ENCODE assay signal across 9 cellular contexts in the genomic region with DNA sequence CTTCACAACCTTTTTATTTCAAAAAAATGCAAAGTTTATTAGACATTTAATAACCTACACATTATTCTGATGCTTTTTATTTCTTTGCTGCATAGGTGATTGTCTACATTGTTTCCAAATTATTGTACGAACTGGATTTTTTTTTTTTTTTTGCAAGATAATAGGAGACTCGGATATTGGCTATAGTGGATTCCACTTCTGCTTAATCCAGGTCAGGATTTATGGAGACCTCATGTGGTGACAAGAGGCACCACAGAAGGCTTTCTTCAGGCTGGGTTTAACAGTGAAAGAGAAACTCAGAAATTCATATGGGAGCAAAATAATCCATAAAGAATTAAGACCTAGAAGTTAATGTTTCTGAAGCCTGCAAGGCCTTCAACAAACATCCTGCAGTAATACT. TPM values are rescaled to one million over a fixed set of nuclear protein-coding genes. Genes with fewer than 3 reads are reported as not detected.
DNase-seq lines count a peak whose midpoint lies in the region; ATAC-seq and TF ChIP-seq lines count a peak whose summit lies in the region.
"Had no signal": no experiment of that assay in that cellular context is flagged by ENCODE, and none has a peak within 500 bp of the region (broad histone marks: within the 10 kb centered on the region; RNA-seq: fewer than 3 reads in every experiment).

No MANE protein-coding gene starts in this region.

- intact Hi-C loops in transverse colon (cut with DNase I; ENCODE audit: low total_unique reads), result no loop called here

- peaks cover 37% of the 10 kb centered on the region for H3K27me3 ChIP-seq in transverse colon

- H3K27ac ChIP-seq in RWPE1, result no peak overlapping the region
- H3K27ac ChIP-seq in transverse colon, result no peak overlapping the region

- H3K4me1 Mint-ChIP-seq in activated CD8-positive, alpha-beta memory T cell treated with anti-CD3 and anti-CD28 coated beads, Interleukin-2, amount 10 ng/mL, durations not matched to agents 7 days and 5 days, result peaks cover 6% of the 10 kb centered on the region

- DNase-seq in NOMO-1 treated with DMSO at 0.1 percent for 48 hours (lab: John Stamatoyannopoulos, UW; ENCODE audit: unreplicated experiment), result peak; percentile 1
- no peak for DNase-seq in NOMO-1 treated with dmso at 0.1 percent for 144 hours (lab: John Stamatoyannopoulos, UW; ENCODE audit: unreplicated experiment)
- DNase-seq in RWPE1 (ENCODE audit: low spot score), result no peak
- peak; percentile 67 to 85 for DNase-seq in foreskin fibroblast
- no peak for DNase-seq in transverse colon
- no peak for DNase-seq in activated CD8-positive, alpha-beta memory T cell treated with anti-CD3 and anti-CD28 coated beads, Interleukin-2, amount 10 ng/mL, durations not matched to agents 7 days and 5 days
- DNase-seq in cerebellum (ENCODE audit: low spot score), result no peak

- H3K4me3 Mint-ChIP-seq in activated CD8-positive, alpha-beta memory T cell treated with anti-CD3 and anti-CD28 coated beads, Interleukin-2, amount 10 ng/mL, durations not matched to agents 7 days and 5 days, result no peak overlapping the region

- POLR2A ChIA-PET in RWPE1 (lab: Yijun Ruan, JAX; ENCODE audit: low non-redundant PET), result no interaction called here

- H3K4me1 ChIP-seq in transverse colon, result peaks cover 0 to 21% (median 15%) of the 10 kb centered on the region in 4 donors

- TF ChIP-seq POLR2A in transverse colon (IDR thresholded peaks at IDR 0.05), result no peak

- no peaks in the 10 kb centered on the region for H3K9me3 Mint-ChIP-seq in activated CD8-positive, alpha-beta memory T cell treated with anti-CD3 and anti-CD28 coated beads, Interleukin-2, amount 10 ng/mL, durations not matched to agents 7 days and 5 days (ENCODE audit: low read depth)

- no peak for ATAC-seq in HG02571 (IDR thresholded peaks at IDR 0.05; ENCODE audit: unreplicated experiment)
- no peak for ATAC-seq in activated CD8-positive, alpha-beta memory T cell treated with anti-CD3 and anti-CD28 coated beads, Interleukin-2, amount 10 ng/mL, durations not matched to agents 7 days and 5 days

- no peaks in the 10 kb centered on the region for H3K36me3 ChIP-seq in transverse colon

- in situ Hi-C loops in transverse colon (cut with MboI; ENCODE audit: low pct_ligation_motif_present in 1 of 4, low pct_unique_long_range_greater_than_20kb in 1 of 4, low sequenced_read_pairs in 3 of 4), result loop anchor here in 3 of 4 donors (25.0 kb wide), 2 partner anchors 1012 to 1562 kb away; no protein-coding TSS in a partner anchor

- TF ChIP-seq EP300 in transverse colon (IDR thresholded peaks at IDR 0.05; ENCODE audit: low read depth), result no peak

- TF ChIP-seq CTCF in RWPE1 (conservative IDR thresholded peaks at IDR 0.05; ENCODE audit: low read depth) (peak; percentile 43; the same call in 1 of the 2 replicates), foreskin fibroblast (IDR thresholded peaks at IDR 0.05; ENCODE audit: low read depth, low read length) (peak; percentile 68), transverse colon (IDR thresholded peaks at IDR 0.05) (peak in 3 of 5 experiments; percentile 8 to 24 (median 18))

- H3K4me3 ChIP-seq in foreskin fibroblast (ENCODE audit: low read depth in 1 of 2, low read length in 2 of 2) (no peak overlapping the region), transverse colon (no peak overlapping the region)

- no peaks in the 10 kb centered on the region for H3K9me3 ChIP-seq in transverse colon

- WGBS in transverse colon (ENCODE audit: low coverage in 1 of 2), 2 donors, result 28 to 52% methylated on average over 2 of the region's 2 CpGs

- peaks cover 2% of the 10 kb centered on the region for H3K36me3 Mint-ChIP-seq in activated CD8-positive, alpha-beta memory T cell treated with anti-CD3 and anti-CD28 coated beads, Interleukin-2, amount 10 ng/mL, durations not matched to agents 7 days and 5 days

- peaks cover 33% of the 10 kb centered on the region for H3K27me3 Mint-ChIP-seq in activated CD8-positive, alpha-beta memory T cell treated with anti-CD3 and anti-CD28 coated beads, Interleukin-2, amount 10 ng/mL, durations not matched to agents 7 days and 5 days

- no peak overlapping the region for H3K27ac Mint-ChIP-seq in activated CD8-positive, alpha-beta memory T cell treated with anti-CD3 and anti-CD28 coated beads, Interleukin-2, amount 10 ng/mL, durations not matched to agents 7 days and 5 days

- CTCF ChIA-PET in RWPE1 (lab: Yijun Ruan, JAX), result no interaction called here
- CTCF ChIA-PET in activated CD8-positive, alpha-beta memory T cell treated with anti-CD3 and anti-CD28 coated beads, Interleukin-2, amount 10 ng/mL, durations not matched to agents 7 days and 5 days (lab: Charles Lee), result no interaction called here

RNA-seq across cellular contexts. Expression of gene SLIT2, which starts 2.4 kb away (rescaled TPM):
- 1 to 10 TPM; 2.2 to 6.7 (median 5.6) TPM for total RNA-seq in transverse colon
- total RNA-seq in activated CD8-positive, alpha-beta memory T cell treated with anti-CD3 and anti-CD28 coated beads, Interleukin-2, amount 10 ng/mL, durations not matched to agents 7 days and 5 days, result not detected
- 46.4 TPM for total RNA-seq in cerebellum
- total RNA-seq: NCI-H460 had no signal

Comparison
In these comparisons a context has a peak if more than half of its experiments do, and no peak if none do; other contexts are left out.
1. DNase-seq: peak in NOMO-1 treated with DMSO at 0.1 percent for 48 hours (single experiment) and foreskin fibroblast (2 of 2); none in NOMO-1 treated with dmso at 0.1 percent for 144 hours (single experiment), RWPE1 (single experiment), transverse colon (single experiment), activated CD8-positive, alpha-beta memory T cell treated with anti-CD3 and anti-CD28 coated beads, Interleukin-2, amount 10 ng/mL, durations not matched to agents 7 days and 5 days (single experiment) and cerebellum (single experiment).
2. CTCF ChIP-seq: peak in every context shown above with its lines; median percentile 68 in foreskin fibroblast; 43 in RWPE1; 18 in transverse colon.